19 cellular contexts compared by ENCODE assay signal in the genomic region with DNA sequence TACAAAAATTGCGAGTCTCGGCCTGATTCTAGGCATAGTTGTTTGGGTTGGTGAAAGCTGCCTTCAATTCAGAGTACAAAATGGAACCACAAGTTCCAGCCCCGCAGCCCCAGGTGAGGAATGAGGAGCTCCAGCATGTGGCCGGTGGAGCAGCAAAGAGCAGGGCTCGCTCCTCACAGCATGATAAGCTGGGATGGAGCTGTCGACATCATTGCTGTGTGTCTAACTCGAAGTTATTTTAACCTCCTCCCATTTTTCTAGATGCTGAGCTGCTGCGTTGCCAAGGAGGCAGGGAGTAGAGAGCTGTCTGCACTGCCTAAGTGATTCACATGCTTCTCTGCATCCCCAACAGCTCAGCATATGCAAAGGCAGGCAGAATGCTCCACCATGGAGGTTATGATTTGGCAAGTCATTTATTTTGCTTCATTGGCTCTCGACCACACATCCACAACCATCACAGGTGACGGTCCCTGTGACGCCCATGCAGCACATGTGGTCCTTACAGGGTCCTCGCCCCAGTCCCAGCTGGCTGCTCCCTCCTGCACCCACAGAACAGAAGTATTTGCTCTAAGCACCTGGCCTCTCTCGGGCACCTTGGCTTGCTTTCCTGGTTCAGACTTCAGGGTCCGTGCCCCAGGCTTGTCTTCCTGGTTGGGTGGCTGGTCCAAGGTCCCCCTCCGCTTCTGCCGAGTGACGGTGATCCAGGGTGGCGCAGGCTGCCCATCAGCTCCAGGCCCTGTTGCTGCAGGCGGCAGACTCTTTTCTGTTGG.
DNase-seq lines count a peak whose midpoint lies in the region; ATAC-seq, FAIRE-seq and TF ChIP-seq lines count a peak whose summit lies in the region.
"Had no signal": no experiment of that assay in that cellular context is flagged by ENCODE, and none has a peak within 500 bp of the region (broad histone marks: within the 10 kb centered on the region; RNA-seq: fewer than 3 reads in every experiment).

No MANE protein-coding gene starts in this region.

- no peak overlapping the region for H2BK20ac ChIP-seq in H1 (ENCODE audit: low read length)

- no peaks in the 10 kb centered on the region for H3K9me3 ChIP-seq in BLaER1
- H3K9me3 ChIP-seq in OCI-LY7 (ENCODE audit: low read length) = no peaks in the 10 kb centered on the region
- no peaks in the 10 kb centered on the region for H3K9me3 ChIP-seq in H1 (ENCODE audit: insufficient read depth in 2 of 2, low read depth in 1 of 2, low read length in 1 of 2)
- H3K9me3 ChIP-seq in osteoblast (ENCODE audit: low read depth, low read length) = no peaks in the 10 kb centered on the region
- no peaks in the 10 kb centered on the region for H3K9me3 ChIP-seq in prostate gland
- H3K9me3 ChIP-seq in PC-9 (ENCODE audit: insufficient read depth, low read depth) = no peaks in the 10 kb centered on the region
- H3K9me3 ChIP-seq: A549 had no signal

- no peaks in the 10 kb centered on the region for H3K23me2 ChIP-seq in H1 (ENCODE audit: low read depth, low read length)

- H3K79me1 ChIP-seq in H1 (ENCODE audit: low read depth, low read length) = no peaks in the 10 kb centered on the region; the same call in 1 of the 2 replicates

- H2BK120ac ChIP-seq in H1 (replicated peaks; ENCODE audit: low read depth, low read length) = no peak overlapping the region

- peak overlapping the region; percentile 49; the same call in 1 of the 2 replicates for H2AFZ ChIP-seq in OCI-LY7 (ENCODE audit: low read length)
- H2AFZ ChIP-seq in H1 (ENCODE audit: low read length) = no peak overlapping the region
- H2AFZ ChIP-seq in osteoblast (ENCODE audit: low read length) = no peak overlapping the region
- H2AFZ ChIP-seq in PC-9 = no peak overlapping the region

- TF ChIP-seq CTCF in OCI-LY7 (conservative IDR thresholded peaks at IDR 0.05; ENCODE audit: low read length) (no peak), H1 (IDR thresholded peaks at IDR 0.05; ENCODE audit: control extremely low read depth in 1 of 3, insufficient read depth in 1 of 3, low read depth in 1 of 3, low read length in 3 of 3) (no peak), osteoblast (IDR thresholded peaks at IDR 0.05; ENCODE audit: extremely low read depth, low read depth, low read length) (no peak), prostate gland (IDR thresholded peaks at IDR 0.05) (no peak), PC-9 (conservative IDR thresholded peaks at IDR 0.05) (no peak)

- peak overlapping the region; percentile 28 for H4K8ac ChIP-seq in H1 (ENCODE audit: extremely low read depth, insufficient read depth, low read length)

- no peak overlapping the region for H2BK15ac ChIP-seq in H1 (ENCODE audit: low read length)

- H3F3A ChIP-seq in PC-9 (ENCODE audit: insufficient read depth, low read depth) = peaks cover 24% of the 10 kb centered on the region

- no peak overlapping the region for H3K14ac ChIP-seq in H1 (ENCODE audit: insufficient read length)

- no peaks in the 10 kb centered on the region for H3K27me3 ChIP-seq in BLaER1
- no peaks in the 10 kb centered on the region for H3K27me3 ChIP-seq in H1 (replicated peaks in 1 of 4; ENCODE audit: control insufficient read depth in 3 of 4, extremely low read depth in 1 of 4, insufficient read depth in 3 of 4, low read length in 3 of 4)
- peaks cover 9% of the 10 kb centered on the region for H3K27me3 ChIP-seq in osteoblast (ENCODE audit: insufficient read depth, low read length)
- no peaks in the 10 kb centered on the region for H3K27me3 ChIP-seq in prostate gland (replicated peaks; ENCODE audit: insufficient read depth)
- no peaks in the 10 kb centered on the region for H3K27me3 ChIP-seq in PC-9 (ENCODE audit: insufficient read depth, low read depth)

- 0 out of 2 replicates have a peak overlapping the region, but pooled peaks have one; percentile 31 for H2BK12ac ChIP-seq in H1 (ENCODE audit: low read depth, low read length)

- no peak for FAIRE-seq in H1 (lab: Jason Lieb, UNC)
- FAIRE-seq: A549, H54 had no signal

- H3K9me2 ChIP-seq in OCI-LY7 (ENCODE audit: insufficient read depth, low read length) (no peaks in the 10 kb centered on the region), PC-9 (ENCODE audit: insufficient read depth) (no peaks in the 10 kb centered on the region)

- no peak for ATAC-seq in GM18511 (IDR thresholded peaks at IDR 0.05; ENCODE audit: unreplicated experiment)
- ATAC-seq: Panc1, Right ventricle myocardium inferior had no signal

- CTCF ChIA-PET in OCI-LY7 (lab: Charles Lee; ENCODE audit: unreplicated experiment) (no interaction called here), H1 (lab: Charles Lee; ENCODE audit: partially characterized antibody) (interaction anchor here (0.9 to 1.9 kb wide), 5 partner anchors 10 to 269 kb away, joined by 3 to 5 read pairs (median 4); no protein-coding TSS in a partner anchor), PC-9 (lab: Charles Lee) (no interaction called here)

- no peak overlapping the region; the same call in 1 of the 2 replicates for H2AK5ac ChIP-seq in H1 (ENCODE audit: low read depth, low read length)

- no peak overlapping the region for H3K56ac ChIP-seq in H1 (replicated peaks; ENCODE audit: insufficient read length, low read depth, low read length)

- H3K9ac ChIP-seq in BLaER1 = no peak overlapping the region
- H3K9ac ChIP-seq in H1 (replicated peaks in 1 of 4; ENCODE audit: extremely low read depth in 1 of 4, low read depth in 3 of 4, low read length in 3 of 4) = no peak overlapping the region

- BruUV-seq in OCI-LY7 (replicated peaks; lab: Mats Ljungman, UMichigan) = no TSS peak
- BruUV-seq in PC-9 (replicated peaks; lab: Mats Ljungman, UMichigan) = no TSS peak

- DNase-seq in OCI-LY7 (ENCODE audit: low spot score) (no peak), H1 (ENCODE audit: low read depth in 1 of 2, low spot score in 2 of 2) (no peak), osteoblast (ENCODE audit: insufficient read length, low spot score, missing footprints) (peak; percentile 42), prostate gland (ENCODE audit: low spot score) (no peak), epidermal melanocyte (ENCODE audit: insufficient read length, low spot score) (no peak), PC-9 (no peak)
- DNase-seq: CD4-positive, CD25-positive, alpha-beta regulatory T cell; DND-41; Karpas-422; MM.1S; NCI-H1105 treated with DMSO at 0.1 percent for 48 hours; NCI-H187; NCI-H748 treated with DMSO at 0.1 percent for 48 hours had no signal

- 95% methylated on average over 19 of the region's 19 CpGs; no CpG with 5 or more reads in 1 of the 2 experiments for WGBS in H1 (ENCODE audit: extremely low coverage in 1 of 2, insufficient coverage in 1 of 2, insufficient read length in 1 of 2, insufficient replicate concordance in 2 of 2, low coverage in 1 of 2, low lambda C conversion rate in 2 of 2, missing lambda C conversion rate in 1 of 2), 2 experiments
- WGBS in prostate gland = 95% methylated on average over 19 of the region's 19 CpGs

- H3K27ac ChIP-seq in BLaER1 (no peak overlapping the region), OCI-LY7 (ENCODE audit: low read depth, low read length, poor library complexity, severe bottlenecking) (no peak overlapping the region), H1 (ENCODE audit: low read depth, low read length) (no peak overlapping the region), osteoblast (ENCODE audit: low read depth, low read length) (no peak overlapping the region), prostate gland (no peak overlapping the region), PC-9 (no peak overlapping the region)
- H3K27ac ChIP-seq: A549 had no signal

- H3K79me2 ChIP-seq in OCI-LY7 (ENCODE audit: insufficient read depth, low read depth, low read length) (no peaks in the 10 kb centered on the region), H1 (ENCODE audit: control insufficient read depth in 1 of 2, insufficient read depth in 2 of 2, low read length in 2 of 2) (no peaks in the 10 kb centered on the region), osteoblast (ENCODE audit: insufficient read depth, low read length) (no peaks in the 10 kb centered on the region), PC-9 (ENCODE audit: low read depth) (no peaks in the 10 kb centered on the region)

- H3K36me3 ChIP-seq in BLaER1 (no peaks in the 10 kb centered on the region), OCI-LY7 (ENCODE audit: insufficient read depth, low read length) (no peaks in the 10 kb centered on the region), H1 (ENCODE audit: control insufficient read depth in 2 of 4, insufficient read depth in 4 of 4, low read length in 3 of 4) (no peaks in the 10 kb centered on the region), osteoblast (ENCODE audit: insufficient read depth, low read length) (no peaks in the 10 kb centered on the region), prostate gland (no peaks in the 10 kb centered on the region), PC-9 (ENCODE audit: low read depth) (0 out of 2 replicates have a peak, but pooled peaks cover 4% of the 10 kb centered on the region)

- H4K5ac ChIP-seq in H1 (ENCODE audit: insufficient read length, low read depth, low read length) = no peak overlapping the region

- intact Hi-C loops in OCI-LY7 (cut with micrococcal nuclease; ENCODE audit: unreplicated experiment) (no loop called here), prostate gland (cut with DNase I) (no loop called here), PC-9 (cut with micrococcal nuclease; ENCODE audit: unreplicated experiment) (no loop called here)

- TF ChIP-seq POLR2A in H1 (IDR thresholded peaks at IDR 0.05; ENCODE audit: control extremely low read depth in 1 of 2, low read depth in 2 of 2, low read length in 2 of 2) (no peak), prostate gland (IDR thresholded peaks at IDR 0.05) (no peak)

- H4K20me1 ChIP-seq in BLaER1 = no peaks in the 10 kb centered on the region
- H4K20me1 ChIP-seq in OCI-LY7 (ENCODE audit: insufficient read depth, low read length) = no peaks in the 10 kb centered on the region
- H4K20me1 ChIP-seq in H1 (replicated peaks in 1 of 2; ENCODE audit: control insufficient read depth in 1 of 2, insufficient read depth in 2 of 2, low read length in 2 of 2) = no peaks in the 10 kb centered on the region
- no peaks in the 10 kb centered on the region for H4K20me1 ChIP-seq in osteoblast (ENCODE audit: insufficient read depth, low read length)
- no peaks in the 10 kb centered on the region for H4K20me1 ChIP-seq in PC-9 (ENCODE audit: insufficient read depth)

- no peak overlapping the region for H2BK5ac ChIP-seq in H1 (ENCODE audit: low read depth, low read length)

- no peak overlapping the region for H3K18ac ChIP-seq in H1 (ENCODE audit: extremely low read depth, low read length)

- no peak for TF ChIP-seq RAD21 in H1 (IDR thresholded peaks at IDR 0.05 in 1 of 2, conservative IDR thresholded peaks at IDR 0.05 in 1 of 2; ENCODE audit: low read depth in 2 of 2, low read length in 2 of 2)

- no peak overlapping the region for H3K4ac ChIP-seq in H1 (replicated peaks; ENCODE audit: insufficient read length, low read depth, low read length)

- no peak overlapping the region for H3K23ac ChIP-seq in H1 (ENCODE audit: insufficient read length)

- POLR2A ChIA-PET in OCI-LY7 (lab: Charles Lee) = no interaction called here
- POLR2A ChIA-PET in H1 (lab: Charles Lee; ENCODE audit: partially characterized antibody) = interaction anchor here (1.1 kb wide), 1 partner anchor 11 kb away, joined by 4 read pairs; no protein-coding TSS in a partner anchor
- POLR2A ChIA-PET in PC-9 (lab: Charles Lee; ENCODE audit: unreplicated experiment) = no interaction called here

- TF ChIP-seq EP300 in H1 (IDR thresholded peaks at IDR 0.05; ENCODE audit: borderline replicate concordance in 1 of 2, low read depth in 2 of 2, low read length in 2 of 2) = no peak

- H3K4me2 ChIP-seq in BLaER1 = peak overlapping the region; percentile 42; the same call in 1 of the 2 replicates
- no peak overlapping the region for H3K4me2 ChIP-seq in OCI-LY7 (ENCODE audit: low read length)
- no peak overlapping the region for H3K4me2 ChIP-seq in H1 (ENCODE audit: insufficient read depth in 1 of 2, low read depth in 2 of 2, low read length in 2 of 2)
- H3K4me2 ChIP-seq in osteoblast (ENCODE audit: insufficient read depth, low read length) = no peak overlapping the region
- H3K4me2 ChIP-seq in PC-9 = no peak overlapping the region
- H3K4me2 ChIP-seq: A549 had no signal

- H3K4me1 ChIP-seq in BLaER1 (peaks cover 22% of the 10 kb centered on the region), OCI-LY7 (ENCODE audit: insufficient read depth, low read length, poor library complexity, severe bottlenecking) (peaks cover 9% of the 10 kb centered on the region), H1 (replicated peaks in 1 of 4; ENCODE audit: control insufficient read depth in 3 of 4, insufficient read depth in 4 of 4, low read length in 3 of 4) (no peaks in the 10 kb centered on the region), osteoblast (ENCODE audit: insufficient read depth, low read length) (no peaks in the 10 kb centered on the region), prostate gland (replicated peaks) (no peaks in the 10 kb centered on the region), PC-9 (replicated peaks; ENCODE audit: insufficient read depth) (peaks cover 39% of the 10 kb centered on the region)
- H3K4me1 ChIP-seq: A549 had no signal

- no peak overlapping the region for H4K91ac ChIP-seq in H1 (replicated peaks; ENCODE audit: insufficient read length, low read length)

- H3K4me3 ChIP-seq in BLaER1 (no peak overlapping the region), OCI-LY7 (ENCODE audit: low read depth, low read length, poor library complexity, severe bottlenecking) (no peak overlapping the region), H1 (ENCODE audit: extremely low read depth in 1 of 4, insufficient read depth in 2 of 4, low read depth in 3 of 4, low read length in 4 of 4) (no peak overlapping the region), osteoblast (ENCODE audit: insufficient read depth, low read length) (no peak overlapping the region), prostate gland (no peak overlapping the region), PC-9 (no peak overlapping the region)
- H3K4me3 ChIP-seq: A549 had no signal
